ENCODE assay signal across 16 cellular contexts in the genomic region with DNA sequence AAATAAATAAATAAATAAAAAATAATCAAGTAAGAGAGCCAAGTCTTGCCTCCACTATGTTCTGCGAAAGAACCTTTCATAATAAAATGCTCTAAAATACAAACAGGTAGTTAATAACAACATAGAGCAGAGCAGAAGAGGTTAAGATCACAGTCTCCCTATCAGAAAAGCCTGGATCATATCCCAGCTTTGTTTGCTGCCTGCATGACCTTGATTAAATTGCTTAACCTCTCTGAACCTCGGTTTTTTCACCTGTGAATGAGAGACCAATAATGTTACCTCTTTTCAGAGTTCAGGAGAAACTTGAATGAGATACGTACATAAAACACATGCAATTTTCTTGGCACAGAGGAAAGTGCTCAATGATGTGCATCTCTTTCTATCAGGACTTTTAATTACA. TPM values are rescaled to one million over a fixed set of nuclear protein-coding genes. Genes with fewer than 3 reads are reported as not detected.
A peak's percentile ranks its signal among the peaks of the same experiment; 100 is the strongest.
DNase-seq lines count a peak whose midpoint lies in the region; ATAC-seq and TF ChIP-seq lines count a peak whose summit lies in the region.
"Had no signal": no experiment of that assay in that cellular context is flagged by ENCODE, and none has a peak within 500 bp of the region (broad histone marks: within the 10 kb centered on the region; RNA-seq: fewer than 3 reads in every experiment).

No MANE protein-coding gene starts in this region.

- DNase-seq in HCT116 (ENCODE audit: low read depth, low spot score) (no peak), left lobe of liver (ENCODE audit: low spot score) (no peak), right lobe of liver (no peak), NCI-H226 (no peak), NCI-H524 (lab: John Stamatoyannopoulos, UW) (no peak)
- DNase-seq: Caco-2; CD4-positive, CD25-positive, alpha-beta regulatory T cell; CD8-positive, alpha-beta T cell; DMS153; DND-41; GM23248; H7; HCEC 1CT had no signal

- no peak for TF ChIP-seq CTCF in HCT116 (IDR thresholded peaks at IDR 0.05 in 2 of 3, conservative IDR thresholded peaks at IDR 0.05 in 1 of 3; ENCODE audit: borderline replicate concordance in 1 of 3, insufficient read depth in 1 of 3, low read depth in 2 of 3, low read length in 2 of 3)
- no peak for TF ChIP-seq CTCF in right lobe of liver (IDR thresholded peaks at IDR 0.05)

- POLR2A ChIA-PET in HCT116 (lab: Charles Lee) = interaction anchor here (1.1 kb wide), 1 partner anchor 12 kb away, joined by 4 read pairs; no protein-coding TSS in a partner anchor

- no peak for TF ChIP-seq POLR2A in HCT116 (IDR thresholded peaks at IDR 0.05; ENCODE audit: borderline replicate concordance, extremely low read depth, insufficient read depth, insufficient read length)
- no peak for TF ChIP-seq POLR2A in right lobe of liver (IDR thresholded peaks at IDR 0.05)

- CTCF ChIA-PET in HCT116 (lab: Charles Lee) = interaction anchor here (0.7 to 0.8 kb wide), 2 partner anchors 67 to 68 kb away, joined by 3 read pairs; no protein-coding TSS in a partner anchor

- no peak overlapping the region for H2AFZ ChIP-seq in HCT116 (ENCODE audit: low read depth, low read length, poor library complexity, severe bottlenecking)
- H2AFZ ChIP-seq: GM23248 had no signal

- ATAC-seq in HCT116 (no peak), left lobe of liver (peak; percentile 77), right lobe of liver (peak; percentile 78 to 89 (median 88)), HG03135 (IDR thresholded peaks at IDR 0.05; ENCODE audit: unreplicated experiment) (no peak)
- ATAC-seq: CD8-positive, alpha-beta T cell had no signal

- no peaks in the 10 kb centered on the region for H4K20me1 ChIP-seq in HCT116 (ENCODE audit: insufficient read depth)
- H4K20me1 ChIP-seq: BLaER1 had no signal

- intact Hi-C loops in HCT116 (cut with micrococcal nuclease) (loop anchor here (5.0 kb wide), 1 partner anchor 168 kb away; no protein-coding TSS in a partner anchor), right lobe of liver (cut with DNase I) (no loop called here)

- no peak overlapping the region for H3K4me3 ChIP-seq in HCT116 (replicated peaks in 1 of 2; ENCODE audit: low read depth in 1 of 2, low read length in 2 of 2)
- H3K4me3 ChIP-seq in right lobe of liver = no peak overlapping the region
- H3K4me3 ChIP-seq: BLaER1, GM23248 had no signal

- no peaks in the 10 kb centered on the region for H3K9me2 ChIP-seq in HCT116 (ENCODE audit: insufficient read depth)

- no peak overlapping the region for H3K4me2 ChIP-seq in HCT116 (ENCODE audit: low read length)
- H3K4me2 ChIP-seq: BLaER1 had no signal

- H3K27me3 ChIP-seq in HCT116 (ENCODE audit: insufficient read depth, low read length) = no peaks in the 10 kb centered on the region
- no peaks in the 10 kb centered on the region for H3K27me3 ChIP-seq in right lobe of liver
- H3K27me3 ChIP-seq: BLaER1 had no signal

- WGBS in right lobe of liver (ENCODE audit: insufficient coverage, low coverage, low lambda C conversion rate, missing lambda C conversion rate) = 44% methylated on average over 3 of the region's 3 CpGs

- no peaks in the 10 kb centered on the region for H3K9me3 ChIP-seq in HCT116 (ENCODE audit: control insufficient read depth in 1 of 2, insufficient read depth in 1 of 2, low read depth in 1 of 2, low read length in 2 of 2)
- no peaks in the 10 kb centered on the region for H3K9me3 ChIP-seq in right lobe of liver
- H3K9me3 ChIP-seq: BLaER1, Caco-2 had no signal

- no TSS peak for BruUV-seq in HCT116 (replicated peaks; lab: Mats Ljungman, UMichigan)

- H3K9ac ChIP-seq in HCT116 (ENCODE audit: low read length) = no peak overlapping the region
- H3K9ac ChIP-seq: BLaER1, GM23248 had no signal

- peaks cover 78% of the 10 kb centered on the region for H3K79me2 ChIP-seq in HCT116 (ENCODE audit: insufficient read depth, low read length)

- H3K36me3 ChIP-seq in HCT116 (ENCODE audit: control insufficient read depth in 1 of 2, insufficient read depth in 2 of 2, low read length in 2 of 2) (no peaks in the 10 kb centered on the region), right lobe of liver (no peaks in the 10 kb centered on the region)
- H3K36me3 ChIP-seq: BLaER1 had no signal

- no peak for TF ChIP-seq RAD21 in HCT116 (IDR thresholded peaks at IDR 0.05; ENCODE audit: low read depth)

- H3K27ac ChIP-seq in HCT116 (ENCODE audit: low read depth, low read length) = peak overlapping the region; percentile 87; the same call in 1 of the 2 replicates
- no peak overlapping the region for H3K27ac ChIP-seq in right lobe of liver
- H3K27ac ChIP-seq: BLaER1, C4-2B, GM23248 had no signal

- H3K4me1 ChIP-seq in HCT116 (ENCODE audit: control insufficient read depth in 1 of 2, insufficient read depth in 2 of 2, low read length in 2 of 2) = peaks cover 81 to 94% of the 10 kb centered on the region in 2 experiments
- peaks cover 0 to 20% (median 0%) of the 10 kb centered on the region in 4 donors for H3K4me1 ChIP-seq in right lobe of liver
- H3K4me1 ChIP-seq: BLaER1 had no signal

- RAD21 ChIA-PET in HCT116 (lab: Charles Lee; ENCODE audit: low non-redundant PET in 1 of 2, low total read pairs in 2 of 2, uncharacterized antibody in 2 of 2, unreplicated experiment in 2 of 2) = interaction anchor here in 1 of 2 experiments (1.1 kb wide), 1 partner anchor 67 kb away, joined by 3 read pairs; no protein-coding TSS in a partner anchor

TF ChIP-seq in HCT116, 20 proteins besides CTCF, POLR2A, EP300 and RAD21:
- TF ChIP-seq EGR1 (IDR thresholded peaks at IDR 0.05; ENCODE audit: low read depth) (no peak), SRF (IDR thresholded peaks at IDR 0.05; ENCODE audit: low read depth) (no peak), SIN3A (IDR thresholded peaks at IDR 0.05; ENCODE audit: low read depth) (no peak), YY1 (IDR thresholded peaks at IDR 0.05; ENCODE audit: extremely low read depth, insufficient replicate concordance, low read depth, low read length) (no peak), SP1 (IDR thresholded peaks at IDR 0.05; ENCODE audit: low read depth) (no peak), CEBPB (IDR thresholded peaks at IDR 0.05; ENCODE audit: low read depth) (no peak), ZFX (IDR thresholded peaks at IDR 0.05) (no peak), TCF7L2 (IDR thresholded peaks at IDR 0.05; ENCODE audit: borderline replicate concordance, extremely low read depth, insufficient read depth, insufficient read length) (no peak), CBX3 (IDR thresholded peaks at IDR 0.05; ENCODE audit: low read depth) (no peak), POLR2AphosphoS5 (IDR thresholded peaks at IDR 0.05; ENCODE audit: low read depth, low read length) (no peak)
- TF ChIP-seq, protein P1, sequence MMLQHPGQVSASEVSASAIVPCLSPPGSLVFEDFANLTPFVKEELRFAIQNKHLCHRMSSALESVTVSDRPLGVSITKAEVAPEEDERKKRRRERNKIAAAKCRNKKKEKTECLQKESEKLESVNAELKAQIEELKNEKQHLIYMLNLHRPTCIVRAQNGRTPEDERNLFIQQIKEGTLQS (IDR thresholded peaks at IDR 0.05) = no peak
- TF ChIP-seq, protein P2, sequence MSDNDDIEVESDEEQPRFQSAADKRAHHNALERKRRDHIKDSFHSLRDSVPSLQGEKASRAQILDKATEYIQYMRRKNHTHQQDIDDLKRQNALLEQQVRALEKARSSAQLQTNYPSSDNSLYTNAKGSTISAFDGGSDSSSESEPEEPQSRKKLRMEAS (IDR thresholded peaks at IDR 0.05) = no peak
- TF ChIP-seq, protein P3, sequence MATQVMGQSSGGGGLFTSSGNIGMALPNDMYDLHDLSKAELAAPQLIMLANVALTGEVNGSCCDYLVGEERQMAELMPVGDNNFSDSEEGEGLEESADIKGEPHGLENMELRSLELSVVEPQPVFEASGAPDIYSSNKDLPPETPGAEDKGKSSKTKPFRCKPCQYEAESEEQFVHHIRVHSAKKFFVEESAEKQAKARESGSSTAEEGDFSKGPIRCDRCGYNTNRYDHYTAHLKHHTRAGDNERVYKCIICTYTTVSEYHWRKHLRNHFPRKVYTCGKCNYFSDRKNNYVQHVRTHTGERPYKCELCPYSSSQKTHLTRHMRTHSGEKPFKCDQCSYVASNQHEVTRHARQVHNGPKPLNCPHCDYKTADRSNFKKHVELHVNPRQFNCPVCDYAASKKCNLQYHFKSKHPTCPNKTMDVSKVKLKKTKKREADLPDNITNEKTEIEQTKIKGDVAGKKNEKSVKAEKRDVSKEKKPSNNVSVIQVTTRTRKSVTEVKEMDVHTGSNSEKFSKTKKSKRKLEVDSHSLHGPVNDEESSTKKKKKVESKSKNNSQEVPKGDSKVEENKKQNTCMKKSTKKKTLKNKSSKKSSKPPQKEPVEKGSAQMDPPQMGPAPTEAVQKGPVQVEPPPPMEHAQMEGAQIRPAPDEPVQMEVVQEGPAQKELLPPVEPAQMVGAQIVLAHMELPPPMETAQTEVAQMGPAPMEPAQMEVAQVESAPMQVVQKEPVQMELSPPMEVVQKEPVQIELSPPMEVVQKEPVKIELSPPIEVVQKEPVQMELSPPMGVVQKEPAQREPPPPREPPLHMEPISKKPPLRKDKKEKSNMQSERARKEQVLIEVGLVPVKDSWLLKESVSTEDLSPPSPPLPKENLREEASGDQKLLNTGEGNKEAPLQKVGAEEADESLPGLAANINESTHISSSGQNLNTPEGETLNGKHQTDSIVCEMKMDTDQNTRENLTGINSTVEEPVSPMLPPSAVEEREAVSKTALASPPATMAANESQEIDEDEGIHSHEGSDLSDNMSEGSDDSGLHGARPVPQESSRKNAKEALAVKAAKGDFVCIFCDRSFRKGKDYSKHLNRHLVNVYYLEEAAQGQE (IDR thresholded peaks at IDR 0.05; ENCODE audit: low read depth) = no peak
- TF ChIP-seq, protein P4, sequence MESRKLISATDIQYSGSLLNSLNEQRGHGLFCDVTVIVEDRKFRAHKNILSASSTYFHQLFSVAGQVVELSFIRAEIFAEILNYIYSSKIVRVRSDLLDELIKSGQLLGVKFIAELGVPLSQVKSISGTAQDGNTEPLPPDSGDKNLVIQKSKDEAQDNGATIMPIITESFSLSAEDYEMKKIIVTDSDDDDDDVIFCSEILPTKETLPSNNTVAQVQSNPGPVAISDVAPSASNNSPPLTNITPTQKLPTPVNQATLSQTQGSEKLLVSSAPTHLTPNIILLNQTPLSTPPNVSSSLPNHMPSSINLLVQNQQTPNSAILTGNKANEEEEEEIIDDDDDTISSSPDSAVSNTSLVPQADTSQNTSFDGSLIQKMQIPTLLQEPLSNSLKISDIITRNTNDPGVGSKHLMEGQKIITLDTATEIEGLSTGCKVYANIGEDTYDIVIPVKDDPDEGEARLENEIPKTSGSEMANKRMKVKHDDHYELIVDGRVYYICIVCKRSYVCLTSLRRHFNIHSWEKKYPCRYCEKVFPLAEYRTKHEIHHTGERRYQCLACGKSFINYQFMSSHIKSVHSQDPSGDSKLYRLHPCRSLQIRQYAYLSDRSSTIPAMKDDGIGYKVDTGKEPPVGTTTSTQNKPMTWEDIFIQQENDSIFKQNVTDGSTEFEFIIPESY (IDR thresholded peaks at IDR 0.05; ENCODE audit: extremely low read depth, insufficient replicate concordance, low read length) = no peak

RNA-seq across cellular contexts. Expression of a gene that starts 44.4 kb away (rescaled TPM):
- total RNA-seq in HCT116 (2021; ENCODE audit: unreplicated experiment) = 70.3 TPM
- 20.1 and 25.5 TPM in 2 replicates for polyA plus RNA-seq in HCT116 (2012)
- 4.7 TPM for total RNA-seq in left lobe of liver
- total RNA-seq in right lobe of liver = 1 to 10 TPM; 2.2 to 8.0 (median 2.9) TPM

Comparison
In these comparisons a context has a peak if more than half of its experiments do, and no peak if none do; other contexts are left out.
1. ATAC-seq: peak in left lobe of liver (single experiment) and right lobe of liver (4 of 4); none in HCT116 (single experiment) and HG03135 (single experiment).